In genomic region chr15:68227806-68228142, GRCh38 we compare ENCODE assay signal across 9 cellular contexts. TPM values are rescaled to one million over a fixed set of nuclear protein-coding genes. Genes with fewer than 3 reads are reported as not detected.
DNase-seq lines count a peak whose midpoint lies in the region; ATAC-seq and TF ChIP-seq lines count a peak whose summit lies in the region.
"Had no signal": no experiment of that assay in that cellular context is flagged by ENCODE, and none has a peak within 500 bp of the region (broad histone marks: within the 10 kb centered on the region; RNA-seq: fewer than 3 reads in every experiment).

No MANE protein-coding gene starts in this region.

- no peak overlapping the region for H3K18ac ChIP-seq in mesendoderm (ENCODE audit: low read length)

- DNase-seq in HFFc6 (no peak), mesendoderm (no peak), hypothalamus (lab: John Stamatoyannopoulos, UW) (no peak), putamen (ENCODE audit: low spot score) (no peak), mucosa of gallbladder (ENCODE audit: low spot score) (no peak)
- DNase-seq in activated naive CD8-positive, alpha-beta T cell treated with anti-CD3 and anti-CD28 coated beads, Interleukin-2, amount 50 U/mL, for 24 hours, result no peak
- DNase-seq: testis had no signal

- WGBS in mesendoderm (ENCODE audit: extremely low coverage, insufficient coverage, low lambda C conversion rate), result no CpG with 5 or more reads among the region's 7 CpGs

- no peak overlapping the region for H3K4ac ChIP-seq in mesendoderm (ENCODE audit: low read depth, low read length)

- H4K5ac ChIP-seq in mesendoderm (ENCODE audit: low read length), result no peak overlapping the region

- H3K4me1 ChIP-seq in BLaER1 treated with 17β-estradiol and CSF1 and Interleukin-3, amounts not matched to agents 10 nM and 100 nM, result peaks cover 71 to 90% (median 86%) of the 10 kb centered on the region in 10 experiments
- peaks cover 6% of the 10 kb centered on the region for H3K4me1 ChIP-seq in mesendoderm (ENCODE audit: control insufficient read depth, low read depth, low read length)

- peaks cover 23% of the 10 kb centered on the region for H3K79me1 ChIP-seq in mesendoderm (ENCODE audit: low read length)

- no peaks in the 10 kb centered on the region for H3K27me3 ChIP-seq in BLaER1 treated with 17β-estradiol and CSF1 and Interleukin-3, amounts not matched to agents 10 nM and 100 nM
- H3K27me3 ChIP-seq in mesendoderm (ENCODE audit: insufficient read depth, low read length, poor library complexity), result no peaks in the 10 kb centered on the region
- H3K27me3 ChIP-seq: testis had no signal

- H2BK5ac ChIP-seq in mesendoderm (ENCODE audit: low read length), result no peak overlapping the region

- no peak overlapping the region for H2BK120ac ChIP-seq in mesendoderm (ENCODE audit: low read depth, low read length)

- H3K56ac ChIP-seq in mesendoderm (ENCODE audit: low read length), result peak overlapping the region; percentile 94

- H3K4me3 Mint-ChIP-seq in HFFc6, result peak overlapping the region; percentile 96
- peak overlapping the region; percentile 96 for H3K4me3 Mint-ChIP-seq in activated naive CD8-positive, alpha-beta T cell treated with anti-CD3 and anti-CD28 coated beads, Interleukin-2, amount 50 U/mL, for 24 hours

- peaks cover 41% of the 10 kb centered on the region for H3K4me1 Mint-ChIP-seq in HFFc6 (ENCODE audit: low read depth)
- H3K4me1 Mint-ChIP-seq in activated naive CD8-positive, alpha-beta T cell treated with anti-CD3 and anti-CD28 coated beads, Interleukin-2, amount 50 U/mL, for 24 hours, result peaks cover 53% of the 10 kb centered on the region

- H3K9me3 ChIP-seq in BLaER1 treated with 17β-estradiol and CSF1 and Interleukin-3, amounts not matched to agents 10 nM and 100 nM (replicated peaks in 1 of 11), result peaks cover 0 to 7% (median 0%) of the 10 kb centered on the region in 11 experiments; a peak in 3 of 22 replicates
- H3K9me3 ChIP-seq: testis had no signal

- H2AK5ac ChIP-seq in mesendoderm (ENCODE audit: low read length), result no peak overlapping the region

- H3K9ac ChIP-seq in BLaER1 treated with 17β-estradiol and CSF1 and Interleukin-3, amounts not matched to agents 10 nM and 100 nM, result peak overlapping the region; percentile 86 to 98 (median 91)
- peak overlapping the region; percentile 87 for H3K9ac ChIP-seq in mesendoderm (ENCODE audit: low read length)

- peak overlapping the region; percentile 84 to 99 (median 93) for H3K4me2 ChIP-seq in BLaER1 treated with 17β-estradiol and CSF1 and Interleukin-3, amounts not matched to agents 10 nM and 100 nM
- peak overlapping the region; percentile 90 for H3K4me2 ChIP-seq in mesendoderm (ENCODE audit: low read length)

- TF ChIP-seq CTCF in HFFc6 (IDR thresholded peaks at IDR 0.05), result no peak

- H2BK15ac ChIP-seq in mesendoderm (replicated peaks; ENCODE audit: low read depth), result no peak overlapping the region

- H3K9me3 Mint-ChIP-seq in HFFc6, result no peaks in the 10 kb centered on the region
- no peaks in the 10 kb centered on the region for H3K9me3 Mint-ChIP-seq in activated naive CD8-positive, alpha-beta T cell treated with anti-CD3 and anti-CD28 coated beads, Interleukin-2, amount 50 U/mL, for 24 hours

- peaks cover 42% of the 10 kb centered on the region for H3K79me2 ChIP-seq in mesendoderm (ENCODE audit: control insufficient read depth, insufficient read depth, low read length)

- peaks cover 14% of the 10 kb centered on the region; the same call in 1 of the 2 replicates for H3K36me3 Mint-ChIP-seq in HFFc6 (ENCODE audit: low read depth)
- H3K36me3 Mint-ChIP-seq in activated naive CD8-positive, alpha-beta T cell treated with anti-CD3 and anti-CD28 coated beads, Interleukin-2, amount 50 U/mL, for 24 hours (ENCODE audit: low read depth), result peaks cover 30% of the 10 kb centered on the region

- H3K23ac ChIP-seq in mesendoderm (ENCODE audit: low read length), result no peak overlapping the region

- H4K20me1 ChIP-seq in BLaER1 treated with 17β-estradiol and CSF1 and Interleukin-3, amounts not matched to agents 10 nM and 100 nM, result peaks cover 7 to 57% (median 38%) of the 10 kb centered on the region in 11 experiments; a peak in 19 of 22 replicates

- peak overlapping the region in 10 of 11 experiments; percentile 79 to 99 (median 94); a peak in 17 of 22 replicates for H3K27ac ChIP-seq in BLaER1 treated with 17β-estradiol and CSF1 and Interleukin-3, amounts not matched to agents 10 nM and 100 nM
- no peak overlapping the region for H3K27ac ChIP-seq in mesendoderm (ENCODE audit: low read depth, low read length)
- H3K27ac ChIP-seq: testis had no signal

- peaks cover 0 to 9% (median 0%) of the 10 kb centered on the region in 11 experiments; a peak in 8 of 22 replicates for H3K36me3 ChIP-seq in BLaER1 treated with 17β-estradiol and CSF1 and Interleukin-3, amounts not matched to agents 10 nM and 100 nM
- no peaks in the 10 kb centered on the region for H3K36me3 ChIP-seq in mesendoderm (ENCODE audit: control insufficient read depth, insufficient read depth, low read length)

- peak overlapping the region; percentile 40 for H3K27ac Mint-ChIP-seq in HFFc6
- H3K27ac Mint-ChIP-seq in activated naive CD8-positive, alpha-beta T cell treated with anti-CD3 and anti-CD28 coated beads, Interleukin-2, amount 50 U/mL, for 24 hours, result peak overlapping the region; percentile 92

- no peak for ATAC-seq in activated naive CD8-positive, alpha-beta T cell treated with anti-CD3 and anti-CD28 coated beads, Interleukin-2, amount 50 U/mL, for 24 hours
- no peak for ATAC-seq in HG03432 (IDR thresholded peaks at IDR 0.05; ENCODE audit: unreplicated experiment)

- H3K4me3 ChIP-seq in BLaER1 treated with 17β-estradiol and CSF1 and Interleukin-3, amounts not matched to agents 10 nM and 100 nM, result peak overlapping the region; percentile 70 to 99 (median 78)
- no peak overlapping the region for H3K4me3 ChIP-seq in mesendoderm (ENCODE audit: low read length)

- H3K27me3 Mint-ChIP-seq in HFFc6 (ENCODE audit: insufficient read depth), result no peaks in the 10 kb centered on the region; the same call in 1 of the 2 replicates
- no peaks in the 10 kb centered on the region for H3K27me3 Mint-ChIP-seq in activated naive CD8-positive, alpha-beta T cell treated with anti-CD3 and anti-CD28 coated beads, Interleukin-2, amount 50 U/mL, for 24 hours

- no peak overlapping the region for H4K8ac ChIP-seq in mesendoderm (ENCODE audit: low read depth, low read length)

RNA-seq across cellular contexts. Expression of gene CLN6, which starts 1.8 kb away (rescaled TPM):
- total RNA-seq in HFFc6 (2021; fragmentation: NEBNext Ultra II Directional; extraction: Animal tissue kit (Norgen Biotek cat#: 25700)), result 10 to 100 TPM; 26.0 to 45.0 (median 37.1) TPM
- 53.2 TPM for polyA plus RNA-seq in mesendoderm (2013, experiment 1 of 2)
- polyA plus RNA-seq in mesendoderm (2013, experiment 2 of 2), result 52.3 TPM
- 25.7 TPM for total RNA-seq in mucosa of gallbladder

RNA-seq across cellular contexts. Expression of gene CALML4, which starts 22.6 kb away (rescaled TPM):
- 1 to 10 TPM in 3 of 6 experiments, under 1 TPM in 3; 0.40 to 1.9 (median 0.87) TPM for total RNA-seq in HFFc6 (2021; fragmentation: NEBNext Ultra II Directional; extraction: Animal tissue kit (Norgen Biotek cat#: 25700))
- 9.8 TPM for polyA plus RNA-seq in mesendoderm (2013, experiment 1 of 2)
- polyA plus RNA-seq in mesendoderm (2013, experiment 2 of 2), result 10.0 TPM
- 49.2 TPM for total RNA-seq in mucosa of gallbladder

RNA-seq across cellular contexts. Expression of gene FEM1B, which starts 49.8 kb away (rescaled TPM):
- total RNA-seq in HFFc6 (2021; fragmentation: NEBNext Ultra II Directional; extraction: Animal tissue kit (Norgen Biotek cat#: 25700)), result 10 to 100 TPM; 30.7 to 38.0 (median 32.7) TPM
- 27.9 TPM for polyA plus RNA-seq in mesendoderm (2013, experiment 1 of 2)
- polyA plus RNA-seq in mesendoderm (2013, experiment 2 of 2), result 27.5 TPM
- total RNA-seq in mucosa of gallbladder, result 51.7 TPM

Comparison
In these comparisons a context has a peak if more than half of its experiments do, and no peak if none do; other contexts are left out.
1. RNA of gene CALML4, which starts 22.6 kb away (total RNA-seq): 49.2 TPM in mucosa of gallbladder (single experiment); 0.40 to 1.9 TPM in HFFc6; every median in the first group is over 10 times any median in the second.